ENCODE assay signal across 8 cellular contexts in the genomic region with DNA sequence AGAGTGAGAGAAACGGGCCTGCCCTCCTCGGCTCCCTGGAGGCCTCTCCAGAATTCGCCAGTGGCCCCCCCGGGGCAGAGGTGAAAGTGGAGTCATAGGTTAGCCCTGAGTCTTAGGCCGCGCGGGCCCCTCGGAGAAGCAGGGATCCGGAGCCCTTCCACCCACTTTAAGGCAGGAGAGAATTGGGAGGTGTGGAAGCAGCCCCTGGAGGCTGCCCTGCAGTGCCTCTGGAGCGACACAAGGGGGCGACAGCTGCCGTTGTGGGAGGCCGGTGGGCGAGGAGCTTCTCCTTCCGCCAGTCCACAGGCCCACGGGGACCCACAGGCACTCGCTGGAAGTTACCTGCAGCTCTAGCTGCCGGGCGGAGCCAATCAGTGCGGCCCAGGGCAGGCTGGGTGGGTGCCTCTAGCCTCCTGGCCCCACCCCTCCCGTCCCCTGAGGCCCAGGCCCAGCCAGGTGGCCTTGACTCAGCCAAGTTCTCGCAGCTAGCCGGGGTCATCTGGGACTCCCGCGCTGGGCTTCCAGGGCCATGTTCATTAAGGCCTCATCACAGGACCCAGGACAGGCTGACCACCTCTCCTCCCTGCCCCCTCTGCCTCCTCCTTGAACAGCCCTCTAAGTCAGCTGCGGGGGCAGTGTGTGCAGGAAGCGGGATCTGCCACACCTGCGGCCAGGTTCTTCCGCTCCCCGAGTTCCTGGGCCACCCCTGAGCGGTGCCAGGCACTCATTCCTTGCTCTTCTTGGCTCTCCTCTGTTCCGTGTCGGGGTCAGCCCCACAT. TPM values are rescaled to one million over a fixed set of nuclear protein-coding genes. Genes with fewer than 3 reads are reported as not detected.
A peak's percentile ranks its signal among the peaks of the same experiment; 100 is the strongest.
DNase-seq lines count a peak whose midpoint lies in the region; ATAC-seq and TF ChIP-seq lines count a peak whose summit lies in the region.

No MANE protein-coding gene starts in this region.

- peak overlapping the region; percentile 93 for H2AK5ac ChIP-seq in neuronal stem cell (ENCODE audit: low read depth, low read length)

- H2BK5ac ChIP-seq in neuronal stem cell (ENCODE audit: low read length) = peak overlapping the region; percentile 48

- H3K23ac ChIP-seq in neuronal stem cell (ENCODE audit: low read depth, low read length, poor library complexity) = peak overlapping the region; percentile 90

- intact Hi-C loops in tibial artery (cut with DNase I; ENCODE audit: low total_unique reads) = no loop called here

- H2AFZ ChIP-seq in neuronal stem cell (ENCODE audit: low read length) = no peak overlapping the region

- peak; percentile 74 for TF ChIP-seq CTCF in epithelial cell of esophagus (IDR thresholded peaks at IDR 0.05; ENCODE audit: insufficient read depth, low read depth, low read length, missing control alignments)
- peak; percentile 62 to 81 for TF ChIP-seq CTCF in tibial artery (IDR thresholded peaks at IDR 0.05)

- H3K79me1 ChIP-seq in neuronal stem cell (ENCODE audit: low read depth, low read length) = peaks cover 17% of the 10 kb centered on the region

- no peak overlapping the region for H3K27ac ChIP-seq in neuronal stem cell (replicated peaks; ENCODE audit: low read length)
- H3K27ac ChIP-seq in tibial artery = no peak overlapping the region

- H2BK120ac ChIP-seq in neuronal stem cell (ENCODE audit: low read depth, low read length) = no peak overlapping the region

- H4K8ac ChIP-seq in neuronal stem cell (ENCODE audit: low read depth, low read length) = no peak overlapping the region

- H3K9me3 ChIP-seq in neuronal stem cell (replicated peaks in 1 of 2; ENCODE audit: control insufficient read depth in 2 of 2, insufficient read depth in 1 of 2, low read depth in 1 of 2, low read length in 2 of 2) (no peaks in the 10 kb centered on the region), tibial artery (no peaks in the 10 kb centered on the region)

- peak overlapping the region; percentile 89 for H3K18ac ChIP-seq in neuronal stem cell (ENCODE audit: low read length)

- H3K14ac ChIP-seq in neuronal stem cell (ENCODE audit: low read length) = no peak overlapping the region

- peak overlapping the region; percentile 12 for H3K9ac ChIP-seq in neuronal stem cell (ENCODE audit: low read depth, low read length, poor library complexity)

- peak overlapping the region; percentile 96 for H2BK15ac ChIP-seq in neuronal stem cell (ENCODE audit: low read length)

- WGBS in neuronal stem cell (ENCODE audit: extremely low coverage in 2 of 2, insufficient read length in 2 of 2, insufficient replicate concordance in 1 of 2), 2 donors = no CpG with 5 or more reads among the region's 33 CpGs

- ATAC-seq in HG03280 (IDR thresholded peaks at IDR 0.05; ENCODE audit: unreplicated experiment) = no peak

- H3K4me2 ChIP-seq in neuronal stem cell (ENCODE audit: insufficient read depth, low read length, poor library complexity, severe bottlenecking) = no peak overlapping the region

- H3K4me3 ChIP-seq in epithelial cell of esophagus (ENCODE audit: low read length) (no peak overlapping the region), neuronal stem cell (ENCODE audit: low read length in 2 of 2) (no peak overlapping the region), tibial artery (no peak overlapping the region)

- DNase-seq in COR-L47 (lab: John Stamatoyannopoulos, UW) (peak; percentile 41), NCI-H1048 (lab: John Stamatoyannopoulos, UW) (peak; percentile 48), activated T-cell treated with anti-CD3 and anti-CD28 coated beads for 1 hour (ENCODE audit: low read depth) (peak; percentile 67), epithelial cell of esophagus (ENCODE audit: low read depth) (peak; percentile 59), neuronal stem cell (ENCODE audit: low spot score) (no peak), tibial artery (no peak)
- no peak for DNase-seq in NK-92 treated with Interleukin-12 subunit alpha and Interleukin-12 subunit beta, amount 100 ng/mL, for 24 hours (lab: John Stamatoyannopoulos, UW)

- H2BK12ac ChIP-seq in neuronal stem cell (ENCODE audit: low read length) = peak overlapping the region; percentile 84

- H3K36me3 ChIP-seq in neuronal stem cell (replicated peaks in 1 of 2; ENCODE audit: control insufficient read depth in 2 of 2, insufficient read depth in 2 of 2, low read length in 2 of 2) = peaks cover 0 to 13% of the 10 kb centered on the region in 2 donors
- H3K36me3 ChIP-seq in tibial artery = peaks cover 0 to 6% (median 0%) of the 10 kb centered on the region in 3 donors

- H3K27me3 ChIP-seq in neuronal stem cell (ENCODE audit: control insufficient read depth in 3 of 3, insufficient read depth in 3 of 3, low read depth in 1 of 3, low read length in 3 of 3) = no peaks in the 10 kb centered on the region
- no peaks in the 10 kb centered on the region for H3K27me3 ChIP-seq in tibial artery

- H3K4ac ChIP-seq in neuronal stem cell (ENCODE audit: low read length) = no peak overlapping the region

- H3K4me1 ChIP-seq in neuronal stem cell (ENCODE audit: control insufficient read depth in 2 of 2, insufficient read depth in 1 of 2, low read depth in 1 of 2, low read length in 2 of 2) = peaks cover 9 to 27% of the 10 kb centered on the region in 2 donors
- H3K4me1 ChIP-seq in tibial artery = peaks cover 0 to 46% (median 19%) of the 10 kb centered on the region in 4 donors

- peak overlapping the region; percentile 59 for H4K91ac ChIP-seq in neuronal stem cell (ENCODE audit: low read depth, low read length, poor library complexity)

RNA-seq across cellular contexts. Expression of gene DGKZ, which starts 5.0 kb away (rescaled TPM):
- 33.3 TPM for polyA plus RNA-seq in neuronal stem cell (2013, experiment 1 of 2)
- 32.3 TPM for polyA plus RNA-seq in neuronal stem cell (2013, experiment 2 of 2)

RNA-seq across cellular contexts. Expression of gene MDK, which starts 29.2 kb away (rescaled TPM):
- polyA plus RNA-seq in neuronal stem cell (2013, experiment 1 of 2) = 1,851 TPM
- polyA plus RNA-seq in neuronal stem cell (2013, experiment 2 of 2) = 1,853 TPM

RNA-seq across cellular contexts. Expression of gene CHRM4, which starts 39.3 kb away (rescaled TPM):
- polyA plus RNA-seq in neuronal stem cell (2013, experiment 1 of 2) = 0.10 TPM
- polyA plus RNA-seq in neuronal stem cell (2013, experiment 2 of 2) = 0.15 TPM

Comparison
In these comparisons a context has a peak if more than half of its experiments do, and no peak if none do; other contexts are left out.
1. DNase-seq: peak in COR-L47 (single experiment), NCI-H1048 (single experiment), activated T-cell treated with anti-CD3 and anti-CD28 coated beads for 1 hour (single experiment) and epithelial cell of esophagus (single experiment); none in neuronal stem cell (single experiment), tibial artery (0 of 2) and NK-92 treated with Interleukin-12 subunit alpha and Interleukin-12 subunit beta, amount 100 ng/mL, for 24 hours (single experiment).